ENCODE assay signal across 1 cellular context in the genomic region with DNA sequence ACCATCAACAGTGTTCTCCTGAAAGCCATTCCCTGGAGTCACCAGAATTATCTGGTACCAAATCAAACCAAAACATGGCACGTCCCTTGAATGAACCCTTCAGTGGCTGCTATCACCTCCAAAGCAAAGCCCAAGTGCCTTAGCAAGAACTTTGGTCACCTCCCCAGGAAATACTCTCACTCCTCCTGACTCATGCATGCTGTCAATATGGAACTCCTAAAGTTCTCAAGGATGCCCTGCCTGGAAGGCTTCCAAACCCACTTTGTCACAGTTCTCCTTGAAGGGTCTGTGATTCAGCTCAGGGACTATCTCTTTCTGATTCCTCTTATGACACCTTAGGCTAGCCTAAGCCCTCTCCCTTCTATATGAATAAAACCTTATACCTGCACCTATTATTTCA.
TF ChIP-seq lines count a peak whose summit lies in the region.

No MANE protein-coding gene starts in this region.

TF ChIP-seq in SK-N-SH, 30 proteins besides CTCF, POLR2A, EP300 and RAD21 (continued from another document):
- TF ChIP-seq, protein P1, sequence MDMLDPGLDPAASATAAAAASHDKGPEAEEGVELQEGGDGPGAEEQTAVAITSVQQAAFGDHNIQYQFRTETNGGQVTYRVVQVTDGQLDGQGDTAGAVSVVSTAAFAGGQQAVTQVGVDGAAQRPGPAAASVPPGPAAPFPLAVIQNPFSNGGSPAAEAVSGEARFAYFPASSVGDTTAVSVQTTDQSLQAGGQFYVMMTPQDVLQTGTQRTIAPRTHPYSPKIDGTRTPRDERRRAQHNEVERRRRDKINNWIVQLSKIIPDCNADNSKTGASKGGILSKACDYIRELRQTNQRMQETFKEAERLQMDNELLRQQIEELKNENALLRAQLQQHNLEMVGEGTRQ (IDR thresholded peaks at IDR 0.05; ENCODE audit: borderline replicate concordance, low read depth, low read length), result no peak
TF ChIP-seq in SK-N-SH: peak in this region for 6.
